Comparison of ENCODE assay signal across 1 cellular context in the genomic region with DNA sequence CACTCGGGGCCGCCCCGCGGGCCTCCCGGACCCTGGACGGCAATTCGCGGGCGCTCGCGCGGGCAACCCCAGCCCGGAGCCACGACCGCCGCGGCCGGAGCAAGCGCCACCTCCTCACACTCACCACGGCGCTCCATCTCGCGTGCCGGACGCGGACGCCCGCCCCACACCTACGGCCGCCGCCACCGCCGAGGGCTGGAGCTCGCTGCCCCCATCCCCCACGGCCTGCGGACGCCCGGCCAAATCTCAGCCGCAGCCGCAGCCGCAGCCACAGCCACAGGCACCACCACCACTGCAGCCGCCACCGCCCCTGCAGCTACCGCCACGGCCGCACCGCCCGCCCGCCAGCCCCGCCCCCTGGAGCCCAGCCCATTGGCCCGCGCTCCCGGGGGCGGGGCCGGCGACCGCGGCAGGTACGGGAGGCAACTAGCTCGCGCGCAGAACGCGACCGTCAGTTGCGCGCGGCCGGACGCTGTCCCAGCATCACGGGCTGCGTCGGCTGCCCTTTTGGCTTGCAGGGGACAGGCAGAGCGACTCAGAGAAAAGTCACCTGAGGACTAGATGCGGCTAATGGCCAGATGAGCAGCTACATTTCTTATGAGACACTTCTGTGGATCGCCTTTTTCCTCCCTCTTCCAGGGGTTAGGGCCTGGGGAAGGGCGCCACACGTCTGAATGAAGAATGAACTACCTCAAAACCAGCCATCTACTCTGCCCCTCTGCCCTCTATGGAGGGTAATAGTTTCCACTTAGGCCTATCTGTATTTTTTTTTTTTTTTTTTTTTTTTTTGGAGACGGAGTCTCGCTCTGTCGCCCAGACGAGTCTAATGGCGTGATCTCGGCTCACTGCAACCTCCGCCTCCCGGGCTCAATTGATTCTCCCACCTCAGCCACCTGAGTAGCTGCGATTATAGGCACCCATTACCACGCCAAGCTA.
TF ChIP-seq lines count a peak whose summit lies in the region.

A gene with protein sequence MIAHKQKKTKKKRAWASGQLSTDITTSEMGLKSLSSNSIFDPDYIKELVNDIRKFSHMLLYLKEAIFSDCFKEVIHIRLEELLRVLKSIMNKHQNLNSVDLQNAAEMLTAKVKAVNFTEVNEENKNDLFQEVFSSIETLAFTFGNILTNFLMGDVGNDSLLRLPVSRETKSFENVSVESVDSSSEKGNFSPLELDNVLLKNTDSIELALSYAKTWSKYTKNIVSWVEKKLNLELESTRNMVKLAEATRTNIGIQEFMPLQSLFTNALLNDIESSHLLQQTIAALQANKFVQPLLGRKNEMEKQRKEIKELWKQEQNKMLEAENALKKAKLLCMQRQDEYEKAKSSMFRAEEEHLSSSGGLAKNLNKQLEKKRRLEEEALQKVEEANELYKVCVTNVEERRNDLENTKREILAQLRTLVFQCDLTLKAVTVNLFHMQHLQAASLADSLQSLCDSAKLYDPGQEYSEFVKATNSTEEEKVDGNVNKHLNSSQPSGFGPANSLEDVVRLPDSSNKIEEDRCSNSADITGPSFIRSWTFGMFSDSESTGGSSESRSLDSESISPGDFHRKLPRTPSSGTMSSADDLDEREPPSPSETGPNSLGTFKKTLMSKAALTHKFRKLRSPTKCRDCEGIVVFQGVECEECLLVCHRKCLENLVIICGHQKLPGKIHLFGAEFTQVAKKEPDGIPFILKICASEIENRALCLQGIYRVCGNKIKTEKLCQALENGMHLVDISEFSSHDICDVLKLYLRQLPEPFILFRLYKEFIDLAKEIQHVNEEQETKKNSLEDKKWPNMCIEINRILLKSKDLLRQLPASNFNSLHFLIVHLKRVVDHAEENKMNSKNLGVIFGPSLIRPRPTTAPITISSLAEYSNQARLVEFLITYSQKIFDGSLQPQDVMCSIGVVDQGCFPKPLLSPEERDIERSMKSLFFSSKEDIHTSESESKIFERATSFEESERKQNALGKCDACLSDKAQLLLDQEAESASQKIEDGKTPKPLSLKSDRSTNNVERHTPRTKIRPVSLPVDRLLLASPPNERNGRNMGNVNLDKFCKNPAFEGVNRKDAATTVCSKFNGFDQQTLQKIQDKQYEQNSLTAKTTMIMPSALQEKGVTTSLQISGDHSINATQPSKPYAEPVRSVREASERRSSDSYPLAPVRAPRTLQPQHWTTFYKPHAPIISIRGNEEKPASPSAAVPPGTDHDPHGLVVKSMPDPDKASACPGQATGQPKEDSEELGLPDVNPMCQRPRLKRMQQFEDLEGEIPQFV (minus strand): TSS at position 294 of the 936 bp plus-strand sequence. CDS start 5,973 bp downstream, outside the sequence.

TF ChIP-seq in HepG2, 621 proteins besides CTCF, POLR2A, EP300 and RAD21 (continued from another document):
- peak; percentile 98 for TF ChIP-seq HNRNPLL (IDR thresholded peaks at IDR 0.05; ENCODE audit: low read depth, low read length, poor library complexity, severe bottlenecking)
